8 cellular contexts compared by ENCODE assay signal in genomic region chr2:3379647-3380534, GRCh38. TPM values are rescaled to one million over a fixed set of nuclear protein-coding genes. Genes with fewer than 3 reads are reported as not detected.
DNase-seq lines count a peak whose midpoint lies in the region; ATAC-seq and TF ChIP-seq lines count a peak whose summit lies in the region.

Gene TRAPPC12 (plus strand): TSS chr2:3379694. CDS start chr2:3387624, 7,930 bp downstream.

- peaks cover 6 to 31% of the 10 kb centered on the region in 2 experiments for H3K36me3 ChIP-seq in mesenchymal stem cell (ENCODE audit: control insufficient read depth in 1 of 2, insufficient read depth in 2 of 2, low read depth in 1 of 2, low read length in 2 of 2)

- H4K8ac ChIP-seq in mesenchymal stem cell (ENCODE audit: low read length), result peak within 1 kb of the TSS; percentile 96

- peak; percentile 78 for ATAC-seq in CD4-positive, alpha-beta T cell (ENCODE audit: poor library complexity)
- peak; percentile 77 for ATAC-seq in GM19328 (IDR thresholded peaks at IDR 0.05; ENCODE audit: unreplicated experiment)
- peak; percentile 69 for ATAC-seq in HG03520 (IDR thresholded peaks at IDR 0.05; ENCODE audit: unreplicated experiment)
- ATAC-seq in effector memory CD8-positive, alpha-beta T cell (replicated peaks), result peak; percentile 73

- DNase-seq in CD4-positive, alpha-beta T cell, result peak; percentile 88 to 94 (median 91)
- peak; percentile 86 for DNase-seq in NK-92 treated with Interleukin-12 subunit alpha and Interleukin-12 subunit beta, amount 100 ng/mL, for 24 hours (lab: John Stamatoyannopoulos, UW)
- DNase-seq in effector memory CD8-positive, alpha-beta T cell, result peak; percentile 91 to 92 (median 91)
- peak; percentile 91 for DNase-seq in mesenchymal stem cell
- peak; percentile 88 for DNase-seq in stimulated activated CD8-positive, alpha-beta memory T cell treated with anti-CD3 and anti-CD28 coated beads, Interleukin-15, amount 100 ng/mL, for 1 hour (ENCODE audit: low read depth)

- WGBS in mesenchymal stem cell, result 3% methylated on average over 55 of the region's 61 CpGs

- peak within 1 kb of the TSS; percentile 99 for H3K9ac ChIP-seq in mesenchymal stem cell (ENCODE audit: low read length)

- no peaks in the 10 kb centered on the region for H3K9me3 ChIP-seq in CD4-positive, alpha-beta T cell (ENCODE audit: control insufficient read depth, low read length)
- no peaks in the 10 kb centered on the region for H3K9me3 ChIP-seq in mesenchymal stem cell (ENCODE audit: control insufficient read depth, low read length)

- peak within 1 kb of the TSS; percentile 20 for H2BK5ac ChIP-seq in mesenchymal stem cell (ENCODE audit: low read depth, low read length, poor library complexity, severe bottlenecking)

- POLR2A ChIA-PET in CD4-positive, alpha-beta T cell (lab: Charles Lee), result interaction anchor here (0.9 to 4.2 kb wide), 6 partner anchors 13 to 272 kb away, joined by 3 to 30 read pairs (median 5); partner anchors contain the start of genes ADI1 and RNASEH1
- POLR2A ChIA-PET in activated CD8-positive, alpha-beta memory T cell treated with anti-CD3 and anti-CD28 coated beads for 36 hours (lab: Charles Lee), result interaction anchor here (0.6 to 1.4 kb wide), 4 partner anchors 13 to 178 kb away, joined by 3 to 6 read pairs (median 4); partner anchors contain the start of gene RNASEH1

- no peaks in the 10 kb centered on the region for H3K27me3 ChIP-seq in CD4-positive, alpha-beta T cell (ENCODE audit: control insufficient read depth, insufficient read depth, low read length)
- no peaks in the 10 kb centered on the region for H3K27me3 ChIP-seq in mesenchymal stem cell (ENCODE audit: control insufficient read depth in 1 of 2, insufficient read depth in 1 of 2, low read length in 2 of 2)

- H3K4me3 ChIP-seq in mesenchymal stem cell (ENCODE audit: insufficient read depth in 1 of 2, low read depth in 1 of 2, low read length in 2 of 2), result peak within 1 kb of the TSS; percentile 90 to 98

- peak within 1 kb of the TSS; percentile 97 for H3K4me3 Mint-ChIP-seq in CD4-positive, alpha-beta T cell
- H3K4me3 Mint-ChIP-seq in effector memory CD8-positive, alpha-beta T cell, result peak within 1 kb of the TSS; percentile 93 to 98

- peaks cover 70% of the 10 kb centered on the region for H3K4me1 Mint-ChIP-seq in CD4-positive, alpha-beta T cell (ENCODE audit: low read depth)
- H3K4me1 Mint-ChIP-seq in effector memory CD8-positive, alpha-beta T cell (ENCODE audit: low read depth in 2 of 2), result peaks cover 34 to 37% of the 10 kb centered on the region in 2 donors

- no peak within 1 kb of the TSS for H2BK15ac ChIP-seq in mesenchymal stem cell (ENCODE audit: low read depth, poor library complexity, severe bottlenecking)

- H3K4ac ChIP-seq in mesenchymal stem cell (ENCODE audit: low read depth in 1 of 2, low read length in 2 of 2), result peak within 1 kb of the TSS; percentile 76 to 97

- H3K9me3 Mint-ChIP-seq in CD4-positive, alpha-beta T cell, result no peaks in the 10 kb centered on the region
- H3K9me3 Mint-ChIP-seq in effector memory CD8-positive, alpha-beta T cell, result no peaks in the 10 kb centered on the region

- peak within 1 kb of the TSS; percentile 85 for H3K27ac ChIP-seq in CD4-positive, alpha-beta T cell (ENCODE audit: low read depth, low read length)
- peak within 1 kb of the TSS; percentile 79 for H3K27ac ChIP-seq in mesenchymal stem cell (ENCODE audit: low read length, poor library complexity, severe bottlenecking)

- peaks cover 14% of the 10 kb centered on the region for H3K4me1 ChIP-seq in mesenchymal stem cell (ENCODE audit: control insufficient read depth, insufficient read depth, low read depth, low read length)

- peak within 1 kb of the TSS; percentile 98 for H4K91ac ChIP-seq in mesenchymal stem cell (ENCODE audit: low read length)

- H3K27ac Mint-ChIP-seq in CD4-positive, alpha-beta T cell, result peak within 1 kb of the TSS; percentile 98
- H3K27ac Mint-ChIP-seq in effector memory CD8-positive, alpha-beta T cell, result peak within 1 kb of the TSS; percentile 94 to 99

- peak within 1 kb of the TSS; percentile 80 for H2BK120ac ChIP-seq in mesenchymal stem cell (ENCODE audit: low read depth, low read length)

- H3K36me3 Mint-ChIP-seq in CD4-positive, alpha-beta T cell (ENCODE audit: low read depth), result peaks cover 56% of the 10 kb centered on the region
- H3K36me3 Mint-ChIP-seq in effector memory CD8-positive, alpha-beta T cell (ENCODE audit: insufficient read depth), result peaks cover 43% of the 10 kb centered on the region

- intact Hi-C loops in CD4-positive, alpha-beta T cell (cut with DNase I, micrococcal nuclease), result loop anchor here (2.0 to 10.0 kb wide), 6 partner anchors 135 to 763 kb away; partner anchors contain the start of genes RNASEH1 (in 2 of the 2), ADI1 (in 1 of the 2) and RPS7 (in 1 of the 2)

- no peaks in the 10 kb centered on the region for H3K27me3 Mint-ChIP-seq in CD4-positive, alpha-beta T cell
- no peaks in the 10 kb centered on the region for H3K27me3 Mint-ChIP-seq in effector memory CD8-positive, alpha-beta T cell

- peak within 1 kb of the TSS; percentile 40 for H2AK5ac ChIP-seq in mesenchymal stem cell (ENCODE audit: low read length, severe bottlenecking)

- peak; percentile 41 for TF ChIP-seq CTCF in CD4-positive, alpha-beta T cell (IDR thresholded peaks at IDR 0.05)

- peak within 1 kb of the TSS; percentile 30 for H2AFZ ChIP-seq in mesenchymal stem cell (ENCODE audit: low read depth, low read length)

- peak within 1 kb of the TSS; percentile 77 for H3K4me2 ChIP-seq in mesenchymal stem cell (ENCODE audit: low read length, poor library complexity, severe bottlenecking)

- H3K23ac ChIP-seq in mesenchymal stem cell (ENCODE audit: low read length in 2 of 2), result no peak within 1 kb of the TSS

- peak within 1 kb of the TSS in 1 of 2 experiments; percentile 68 for H3K14ac ChIP-seq in mesenchymal stem cell (ENCODE audit: low read length in 2 of 2)

- CTCF ChIA-PET in CD4-positive, alpha-beta T cell (lab: Charles Lee), result interaction anchor here (1.4 kb wide), 1 partner anchor 44 kb away, joined by 5 read pairs; no protein-coding TSS in a partner anchor
- CTCF ChIA-PET in activated CD8-positive, alpha-beta memory T cell treated with anti-CD3 and anti-CD28 coated beads for 36 hours (lab: Charles Lee), result interaction anchor here (0.7 to 2.0 kb wide), 3 partner anchors 144 to 272 kb away, joined by 3 to 4 read pairs (median 4); no protein-coding TSS in a partner anchor

- H3K18ac ChIP-seq in mesenchymal stem cell (ENCODE audit: low read depth in 1 of 2, low read length in 2 of 2), result peak within 1 kb of the TSS; percentile 91 to 99

- peak within 1 kb of the TSS in 1 of 2 experiments; percentile 28 for H2BK12ac ChIP-seq in mesenchymal stem cell (ENCODE audit: low read length in 2 of 2)

- peaks cover 15% of the 10 kb centered on the region for H3K79me1 ChIP-seq in mesenchymal stem cell (replicated peaks; ENCODE audit: low read length, poor library complexity, severe bottlenecking)

RNA-seq across cellular contexts. Expression of gene TRAPPC12, which starts in this region (rescaled TPM):
- 10 to 100 TPM; 49.8 to 64.0 TPM for total RNA-seq in CD4-positive, alpha-beta T cell
- total RNA-seq in activated CD8-positive, alpha-beta memory T cell treated with anti-CD3 and anti-CD28 coated beads for 36 hours, result 10 to 100 TPM; 66.4 to 66.6 TPM
- polyA plus RNA-seq in mesenchymal stem cell (2013, experiment 1 of 2), result 44.7 TPM
- polyA plus RNA-seq in mesenchymal stem cell (2013, experiment 2 of 2), result 46.6 TPM

Comparison
In these comparisons a context has a peak if more than half of its experiments do, and no peak if none do; other contexts are left out.
1. Peak in every context shown above with its lines: DNase-seq, ATAC-seq, H3K4me3 ChIP-seq and H3K27ac ChIP-seq.